In genomic region chr14:24238123-24238522, GRCh38 we compare ENCODE assay signal across 14 cellular contexts. TPM values are rescaled to one million over a fixed set of nuclear protein-coding genes. Genes with fewer than 3 reads are reported as not detected.
DNase-seq lines count a peak whose midpoint lies in the region; ATAC-seq lines count a peak whose summit lies in the region.
"Had no signal": no experiment of that assay in that cellular context is flagged by ENCODE, and none has a peak within 500 bp of the region (broad histone marks: within the 10 kb centered on the region; RNA-seq: fewer than 3 reads in every experiment).

No MANE protein-coding gene starts in this region.

- H3K4ac ChIP-seq in trophoblast cell (ENCODE audit: low read depth, low read length): no peak overlapping the region

- intact Hi-C loops in activated CD4-positive, alpha-beta memory T cell treated with anti-CD3 and anti-CD28 coated beads for 36 hours (cut with micrococcal nuclease): no loop called here

- H3K27me3 Mint-ChIP-seq in activated CD4-positive, alpha-beta memory T cell treated with anti-CD3 and anti-CD28 coated beads for 36 hours: no peaks in the 10 kb centered on the region
- H3K27me3 Mint-ChIP-seq in activated CD4-positive, alpha-beta memory T cell treated with anti-CD3 and anti-CD28 coated beads, Interleukin-2, amount 10 ng/mL, durations not matched to agents 7 days and 5 days: no peaks in the 10 kb centered on the region

- no CpG with 5 or more reads among the region's 5 CpGs for WGBS in trophoblast cell (ENCODE audit: extremely low coverage, insufficient coverage, insufficient read length)

- no peaks in the 10 kb centered on the region for H3K9me3 Mint-ChIP-seq in activated CD4-positive, alpha-beta memory T cell treated with anti-CD3 and anti-CD28 coated beads for 36 hours
- H3K9me3 Mint-ChIP-seq in activated CD4-positive, alpha-beta memory T cell treated with anti-CD3 and anti-CD28 coated beads, Interleukin-2, amount 10 ng/mL, durations not matched to agents 7 days and 5 days: no peaks in the 10 kb centered on the region

- peaks cover 58% of the 10 kb centered on the region for H3K36me3 Mint-ChIP-seq in activated CD4-positive, alpha-beta memory T cell treated with anti-CD3 and anti-CD28 coated beads for 36 hours
- peaks cover 79% of the 10 kb centered on the region for H3K36me3 Mint-ChIP-seq in activated CD4-positive, alpha-beta memory T cell treated with anti-CD3 and anti-CD28 coated beads, Interleukin-2, amount 10 ng/mL, durations not matched to agents 7 days and 5 days (ENCODE audit: low read depth)

- H2BK5ac ChIP-seq in trophoblast cell (ENCODE audit: low read depth, low read length, poor library complexity): no peak overlapping the region

- H3K27me3 ChIP-seq in trophoblast cell (ENCODE audit: insufficient read depth, low read length) (no peaks in the 10 kb centered on the region), SJCRH30 (no peaks in the 10 kb centered on the region)
- H3K27me3 ChIP-seq: Peyer's patch, uterus had no signal

- peaks cover 71% of the 10 kb centered on the region for H3K4me1 Mint-ChIP-seq in activated CD4-positive, alpha-beta memory T cell treated with anti-CD3 and anti-CD28 coated beads for 36 hours (ENCODE audit: low read depth)
- H3K4me1 Mint-ChIP-seq in activated CD4-positive, alpha-beta memory T cell treated with anti-CD3 and anti-CD28 coated beads, Interleukin-2, amount 10 ng/mL, durations not matched to agents 7 days and 5 days: peaks cover 77% of the 10 kb centered on the region

- no peak overlapping the region for H2BK12ac ChIP-seq in trophoblast cell (ENCODE audit: low read length)

- H3K4me3 ChIP-seq in trophoblast cell (ENCODE audit: low read depth, low read length) (no peak overlapping the region), SJCRH30 (no peak overlapping the region)
- H3K4me3 ChIP-seq: Peyer's patch, uterus had no signal

- H3K9me3 ChIP-seq in trophoblast cell (ENCODE audit: insufficient read depth, low read depth, low read length): peaks cover 4% of the 10 kb centered on the region
- no peaks in the 10 kb centered on the region for H3K9me3 ChIP-seq in SJCRH30 (replicated peaks)
- H3K9me3 ChIP-seq: Peyer's patch, uterus had no signal

- H2AK5ac ChIP-seq in trophoblast cell (ENCODE audit: low read length): no peak overlapping the region

- H4K12ac ChIP-seq in trophoblast cell (ENCODE audit: low read depth, low read length): no peak overlapping the region

- H4K91ac ChIP-seq in trophoblast cell (ENCODE audit: low read depth, low read length): no peak overlapping the region

- no peak overlapping the region for H2BK120ac ChIP-seq in trophoblast cell (ENCODE audit: insufficient read depth, low read length, poor library complexity)

- no peak overlapping the region for H3K18ac ChIP-seq in trophoblast cell (ENCODE audit: low read length)

- POLR2A ChIA-PET in activated CD4-positive, alpha-beta memory T cell treated with anti-CD3 and anti-CD28 coated beads for 36 hours (lab: Charles Lee): interaction anchor here (0.7 to 1.8 kb wide), 10 partner anchors 22 to 197 kb away, joined by 3 to 5 read pairs (median 3); partner anchors contain the start of genes CHMP4A, CIDEB, IPO4 and IRF9
- POLR2A ChIA-PET in activated CD4-positive, alpha-beta memory T cell treated with anti-CD3 and anti-CD28 coated beads, Interleukin-2, amount 10 ng/mL, durations not matched to agents 7 days and 5 days (lab: Charles Lee): interaction anchor here (0.7 to 9.7 kb wide), 9 partner anchors 9 to 192 kb away, joined by 3 to 136 read pairs (median 5); partner anchors contain the start of genes CHMP4A, DHRS1, IRF9 and KHNYN

- no peak overlapping the region for H3K4me3 Mint-ChIP-seq in activated CD4-positive, alpha-beta memory T cell treated with anti-CD3 and anti-CD28 coated beads for 36 hours
- H3K4me3 Mint-ChIP-seq in activated CD4-positive, alpha-beta memory T cell treated with anti-CD3 and anti-CD28 coated beads, Interleukin-2, amount 10 ng/mL, durations not matched to agents 7 days and 5 days: no peak overlapping the region

- H3K27ac ChIP-seq in epithelial cell of prostate (peak overlapping the region; percentile 98), trophoblast cell (ENCODE audit: low read depth, low read length) (no peak overlapping the region), SJCRH30 (no peak overlapping the region)
- H3K27ac ChIP-seq: Peyer's patch, uterus had no signal

- no peak overlapping the region for H4K8ac ChIP-seq in trophoblast cell (ENCODE audit: low read depth, low read length)

- H3K23ac ChIP-seq in trophoblast cell (ENCODE audit: low read length): no peak overlapping the region

- H3K9ac ChIP-seq in trophoblast cell (ENCODE audit: low read length): no peak overlapping the region

- no peak overlapping the region for H2AFZ ChIP-seq in trophoblast cell (ENCODE audit: insufficient read depth, low read length, poor library complexity)

- peak overlapping the region; percentile 81 for H3K27ac Mint-ChIP-seq in activated CD4-positive, alpha-beta memory T cell treated with anti-CD3 and anti-CD28 coated beads for 36 hours
- H3K27ac Mint-ChIP-seq in activated CD4-positive, alpha-beta memory T cell treated with anti-CD3 and anti-CD28 coated beads, Interleukin-2, amount 10 ng/mL, durations not matched to agents 7 days and 5 days: no peak overlapping the region

- H3K36me3 ChIP-seq in trophoblast cell (ENCODE audit: control insufficient read depth in 1 of 2, insufficient read depth in 2 of 2, low read length in 2 of 2) (peaks cover 26 to 47% of the 10 kb centered on the region in 2 experiments), SJCRH30 (peaks cover 24% of the 10 kb centered on the region)
- H3K36me3 ChIP-seq: uterus had no signal

- peak; percentile 19 for DNase-seq in activated CD4-positive, alpha-beta memory T cell treated with anti-CD3 and anti-CD28 coated beads for 36 hours
- DNase-seq in activated CD4-positive, alpha-beta memory T cell treated with anti-CD3 and anti-CD28 coated beads, Interleukin-2, amount 10 ng/mL, durations not matched to agents 7 days and 5 days: no peak
- DNase-seq in SW480 (ENCODE audit: low spot score) (peak; percentile 26), epithelial cell of prostate (ENCODE audit: low read depth, low spot score) (peak; percentile 79), trophoblast cell (peak; percentile 86 to 90), NCI-H1436 (lab: John Stamatoyannopoulos, UW) (no peak), SJCRH30 (no peak)
- DNase-seq: ACHN, NCI-H1436 treated with DMSO at 0.1 percent for 48 hours, NCI-H510A treated with DMSO at 0.1 percent for 48 hours, Peyer's patch, uterus had no signal

- peaks cover 11% of the 10 kb centered on the region for H3K79me1 ChIP-seq in trophoblast cell (ENCODE audit: low read length)

- H3K14ac ChIP-seq in trophoblast cell (ENCODE audit: low read length): no peak overlapping the region

- H3K4me1 ChIP-seq in trophoblast cell (ENCODE audit: control insufficient read depth in 1 of 2, insufficient read depth in 2 of 2, low read length in 2 of 2) (peaks cover 6 to 14% of the 10 kb centered on the region in 2 experiments), SJCRH30 (peaks cover 3% of the 10 kb centered on the region; the same call in 1 of the 2 replicates)

- CTCF ChIA-PET in activated CD4-positive, alpha-beta memory T cell treated with anti-CD3 and anti-CD28 coated beads for 36 hours (lab: Charles Lee): interaction anchor here (1.1 to 8.0 kb wide), 6 partner anchors 22 to 193 kb away, joined by 3 to 37 read pairs (median 4); partner anchors contain the start of genes CIDEB, LTB4R and MDP1
- CTCF ChIA-PET in activated CD4-positive, alpha-beta memory T cell treated with anti-CD3 and anti-CD28 coated beads, Interleukin-2, amount 10 ng/mL, durations not matched to agents 7 days and 5 days (lab: Charles Lee): interaction anchor here (1.0 to 1.6 kb wide), 5 partner anchors 25 to 193 kb away, joined by 3 to 7 read pairs (median 4); partner anchors contain the start of genes CHMP4A, CIDEB and RABGGTA

- no peak overlapping the region for H3K4me2 ChIP-seq in trophoblast cell (ENCODE audit: low read length)

- no peak for ATAC-seq in GM21717 (IDR thresholded peaks at IDR 0.05; ENCODE audit: unreplicated experiment)
- ATAC-seq: left colon had no signal

- peaks cover 5% of the 10 kb centered on the region for H3K79me2 ChIP-seq in trophoblast cell (ENCODE audit: control insufficient read depth, insufficient read depth, low read length, poor library complexity)

RNA-seq across cellular contexts. Expression of gene TINF2, which starts 4.3 kb away (rescaled TPM):
- 100 to 1,000 TPM in 1 of 2 experiments, 10 to 100 TPM in 1; 94.9 to 101 TPM for total RNA-seq in activated CD4-positive, alpha-beta memory T cell treated with anti-CD3 and anti-CD28 coated beads for 36 hours
- 100 to 1,000 TPM; 133 to 139 TPM for total RNA-seq in activated CD4-positive, alpha-beta memory T cell treated with anti-CD3 and anti-CD28 coated beads, Interleukin-2, amount 10 ng/mL, durations not matched to agents 7 days and 5 days
- 57.3 and 58.6 TPM in 2 replicates for polyA plus RNA-seq in trophoblast cell (2013)
- 22.8 and 24.5 TPM in 2 replicates for total RNA-seq in SJCRH30 (2014; rRNA removed; shearing (Covaris generic))

RNA-seq across cellular contexts. Expression of gene GMPR2, which starts 5.4 kb away (rescaled TPM):
- total RNA-seq in activated CD4-positive, alpha-beta memory T cell treated with anti-CD3 and anti-CD28 coated beads for 36 hours: 10 to 100 TPM; 56.9 to 64.6 TPM
- total RNA-seq in activated CD4-positive, alpha-beta memory T cell treated with anti-CD3 and anti-CD28 coated beads, Interleukin-2, amount 10 ng/mL, durations not matched to agents 7 days and 5 days: 10 to 100 TPM; 78.1 to 90.3 TPM
- 46.9 and 47.7 TPM in 2 replicates for polyA plus RNA-seq in trophoblast cell (2013)
- total RNA-seq in SJCRH30 (2014; rRNA removed; shearing (Covaris generic)): 45.8 and 54.1 TPM in 2 replicates

RNA-seq across cellular contexts. Expression of gene NEDD8, which starts 6.0 kb away (rescaled TPM):
- 100 to 1,000 TPM; 202 to 213 TPM for total RNA-seq in activated CD4-positive, alpha-beta memory T cell treated with anti-CD3 and anti-CD28 coated beads for 36 hours
- 100 to 1,000 TPM; 190 to 197 TPM for total RNA-seq in activated CD4-positive, alpha-beta memory T cell treated with anti-CD3 and anti-CD28 coated beads, Interleukin-2, amount 10 ng/mL, durations not matched to agents 7 days and 5 days
- polyA plus RNA-seq in trophoblast cell (2013): 290 and 306 TPM in 2 replicates
- total RNA-seq in SJCRH30 (2014; rRNA removed; shearing (Covaris generic)): 296 and 300 TPM in 2 replicates

RNA-seq across cellular contexts. Expression of gene MDP1, which starts 22.3 kb away (rescaled TPM):
- 10 to 100 TPM; 14.2 to 15.8 TPM for total RNA-seq in activated CD4-positive, alpha-beta memory T cell treated with anti-CD3 and anti-CD28 coated beads for 36 hours
- 10 to 100 TPM; 13.5 to 17.0 TPM for total RNA-seq in activated CD4-positive, alpha-beta memory T cell treated with anti-CD3 and anti-CD28 coated beads, Interleukin-2, amount 10 ng/mL, durations not matched to agents 7 days and 5 days
- 21.6 and 23.4 TPM in 2 replicates for polyA plus RNA-seq in trophoblast cell (2013)
- 16.9 and 27.7 TPM in 2 replicates for total RNA-seq in SJCRH30 (2014; rRNA removed; shearing (Covaris generic))

RNA-seq across cellular contexts. Expression of gene CHMP4A, which starts 24.8 kb away (rescaled TPM):
- total RNA-seq in activated CD4-positive, alpha-beta memory T cell treated with anti-CD3 and anti-CD28 coated beads for 36 hours: 10 to 100 TPM; 79.0 to 84.6 TPM
- 10 to 100 TPM; 92.9 to 97.9 TPM for total RNA-seq in activated CD4-positive, alpha-beta memory T cell treated with anti-CD3 and anti-CD28 coated beads, Interleukin-2, amount 10 ng/mL, durations not matched to agents 7 days and 5 days
- 27.7 and 29.0 TPM in 2 replicates for polyA plus RNA-seq in trophoblast cell (2013)
- 21.5 and 29.1 TPM in 2 replicates for total RNA-seq in SJCRH30 (2014; rRNA removed; shearing (Covaris generic))

Comparison
In these comparisons a context has a peak if more than half of its experiments do, and no peak if none do; other contexts are left out.
1. DNase-seq: peak in activated CD4-positive, alpha-beta memory T cell treated with anti-CD3 and anti-CD28 coated beads for 36 hours (single experiment), SW480 (single experiment), epithelial cell of prostate (single experiment) and trophoblast cell (2 of 2); none in activated CD4-positive, alpha-beta memory T cell treated with anti-CD3 and anti-CD28 coated beads, Interleukin-2, amount 10 ng/mL, durations not matched to agents 7 days and 5 days (single experiment), NCI-H1436 (single experiment) and SJCRH30 (0 of 2).